In the genomic region with DNA sequence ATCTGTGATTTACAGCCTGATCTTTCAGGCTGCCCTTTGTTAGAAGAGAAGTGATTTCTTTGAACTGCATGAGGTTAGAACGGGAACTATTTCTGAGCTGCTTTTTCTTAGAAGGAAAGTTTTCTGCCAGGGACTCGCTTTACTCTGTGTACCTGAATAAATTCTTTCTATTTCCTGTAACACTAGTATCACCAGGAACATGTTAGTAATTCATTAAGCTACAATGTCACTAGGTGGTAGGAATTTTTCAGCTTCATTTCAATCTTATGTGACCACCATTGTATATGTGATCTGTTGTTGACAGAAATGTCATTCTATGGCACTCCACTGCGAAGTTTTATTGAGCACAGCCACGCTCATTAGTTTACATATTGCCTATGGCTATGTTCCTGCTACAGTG, we compare ENCODE assay signal across 17 cellular contexts.
"Had no signal": no experiment of that assay in that cellular context is flagged by ENCODE, and none has a peak within 500 bp of the region (broad histone marks: within the 10 kb centered on the region; RNA-seq: fewer than 3 reads in every experiment).

No MANE protein-coding gene starts in this region.

- H3K27me3 ChIP-seq: ascending aorta, colonic mucosa, esophagus muscularis mucosa, ovary, tibial artery, uterus had no signal

- H3K9me3 Mint-ChIP-seq: activated naive CD4-positive, alpha-beta T cell treated with anti-CD3 and anti-CD28 coated beads for 36 hours; activated T-helper 17 cell treated with anti-CD3 and anti-CD28 coated beads, Interleukin-2, amount 50 U/mL, for 72 hours had no signal

- H3K36me3 ChIP-seq: ascending aorta, colonic mucosa, esophagus muscularis mucosa, left ventricle myocardium inferior, ovary, tibial artery, uterus had no signal

- DNase-seq: activated CD4-positive, alpha-beta T cell treated with anti-CD3 and anti-CD28 coated beads, Interleukin-2, amount 50 U/mL, for 4 hours; activated CD4-positive, CD25-positive, alpha-beta regulatory T cell treated with anti-CD3 and anti-CD28 coated beads, Interleukin-2, amount 50 U/mL, for 72 hours; activated naive CD4-positive, alpha-beta T cell treated with anti-CD3 and anti-CD28 coated beads for 36 hours; activated T-cell treated with anti-CD3 and anti-CD28 coated beads for 4 hours; colonic mucosa; left ventricle myocardium inferior; ovary; retina; stimulated activated CD4-positive, alpha-beta T cell treated with anti-CD3 and anti-CD28 coated beads, Interleukin-4, amount 100 ng/mL, for 1 hour; stimulated activated naive CD4-positive, alpha-beta T cell; T-helper 1 cell; T1000; tibial artery; uterus had no signal

- H3K4me1 Mint-ChIP-seq: activated T-helper 17 cell treated with anti-CD3 and anti-CD28 coated beads, Interleukin-2, amount 50 U/mL, for 72 hours had no signal

- H3K9me3 ChIP-seq: ascending aorta, colonic mucosa, esophagus muscularis mucosa, left ventricle myocardium inferior, ovary, tibial artery, uterus had no signal

- H3K4me3 ChIP-seq: ascending aorta, colonic mucosa, esophagus muscularis mucosa, left ventricle myocardium inferior, ovary, tibial artery, uterus had no signal

- H3K4me3 Mint-ChIP-seq: activated naive CD4-positive, alpha-beta T cell treated with anti-CD3 and anti-CD28 coated beads for 36 hours; activated T-helper 17 cell treated with anti-CD3 and anti-CD28 coated beads, Interleukin-2, amount 50 U/mL, for 72 hours had no signal

- H3K27ac Mint-ChIP-seq: activated naive CD4-positive, alpha-beta T cell treated with anti-CD3 and anti-CD28 coated beads for 36 hours; activated T-helper 17 cell treated with anti-CD3 and anti-CD28 coated beads, Interleukin-2, amount 50 U/mL, for 72 hours had no signal

- H3K27ac ChIP-seq: ascending aorta, colonic mucosa, esophagus muscularis mucosa, left ventricle myocardium inferior, ovary, tibial artery, uterus had no signal

- H3K27me3 Mint-ChIP-seq: activated T-helper 17 cell treated with anti-CD3 and anti-CD28 coated beads, Interleukin-2, amount 50 U/mL, for 72 hours had no signal

- H3K4me1 ChIP-seq: ascending aorta, colonic mucosa, esophagus muscularis mucosa, left ventricle myocardium inferior, tibial artery, uterus had no signal
